In genomic region chr15:84914351-84914750, GRCh38 we compare ENCODE assay signal across 13 cellular contexts. TPM values are rescaled to one million over a fixed set of nuclear protein-coding genes. Genes with fewer than 3 reads are reported as not detected.
DNase-seq lines count a peak whose midpoint lies in the region; ATAC-seq, FAIRE-seq and TF ChIP-seq lines count a peak whose summit lies in the region.
"Had no signal": no experiment of that assay in that cellular context is flagged by ENCODE, and none has a peak within 500 bp of the region (broad histone marks: within the 10 kb centered on the region; RNA-seq: fewer than 3 reads in every experiment).

No MANE protein-coding gene starts in this region.

- H3K4me1 ChIP-seq in right lobe of liver (peaks cover 0 to 35% (median 15%) of the 10 kb centered on the region in 4 donors), thoracic aorta (ENCODE audit: control insufficient read depth in 1 of 2, low read depth in 2 of 2) (peaks cover 45 to 76% of the 10 kb centered on the region in 2 donors)

- H3K36me3 Mint-ChIP-seq in activated naive CD4-positive, alpha-beta T cell treated with anti-CD3 and anti-CD28 coated beads, Interleukin-2, amount 10 ng/mL, durations not matched to agents 7 days and 5 days: peaks cover 2% of the 10 kb centered on the region
- no peaks in the 10 kb centered on the region for H3K36me3 Mint-ChIP-seq in activated naive CD4-positive, alpha-beta T cell treated with anti-CD3 and anti-CD28 coated beads for 36 hours (ENCODE audit: low read depth)
- H3K36me3 Mint-ChIP-seq in activated CD8-positive, alpha-beta T cell treated with anti-CD3 and anti-CD28 coated beads, Interleukin-2, amount 10 ng/mL, durations not matched to agents 7 days and 5 days (ENCODE audit: low read depth): peaks cover 2% of the 10 kb centered on the region
- H3K36me3 Mint-ChIP-seq in activated T-cell treated with anti-CD3 and anti-CD28 coated beads, Interleukin-2, amount 50 U/mL, for 72 hours (ENCODE audit: insufficient read depth in 2 of 2): no peaks in the 10 kb centered on the region
- H3K36me3 Mint-ChIP-seq: naive thymus-derived CD8-positive, alpha-beta T cell had no signal

- POLR2A ChIA-PET in activated CD8-positive, alpha-beta T cell treated with anti-CD3 and anti-CD28 coated beads, Interleukin-2, amount 10 ng/mL, durations not matched to agents 7 days and 5 days (lab: Charles Lee): no interaction called here

- no peak for FAIRE-seq in GM12892 (lab: Jason Lieb, UNC)

- no peak for ATAC-seq in activated CD8-positive, alpha-beta T cell treated with anti-CD3 and anti-CD28 coated beads, Interleukin-2, amount 10 ng/mL, durations not matched to agents 7 days and 5 days
- ATAC-seq in right lobe of liver: no peak
- no peak for ATAC-seq in thoracic aorta (ENCODE audit: insufficient number of reproducible peaks, low FRiP score, low read depth)
- no peak for ATAC-seq in HG03378 (IDR thresholded peaks at IDR 0.05; ENCODE audit: unreplicated experiment)
- ATAC-seq in activated T-cell treated with anti-CD3 and anti-CD28 coated beads, Interleukin-2, amount 50 U/mL, for 72 hours (replicated peaks in 1 of 2): no peak

- H3K27me3 Mint-ChIP-seq in activated naive CD4-positive, alpha-beta T cell treated with anti-CD3 and anti-CD28 coated beads, Interleukin-2, amount 10 ng/mL, durations not matched to agents 7 days and 5 days: peaks cover 20% of the 10 kb centered on the region
- peaks cover 2% of the 10 kb centered on the region for H3K27me3 Mint-ChIP-seq in activated naive CD4-positive, alpha-beta T cell treated with anti-CD3 and anti-CD28 coated beads for 36 hours (ENCODE audit: low read depth)
- H3K27me3 Mint-ChIP-seq in activated CD8-positive, alpha-beta T cell treated with anti-CD3 and anti-CD28 coated beads, Interleukin-2, amount 10 ng/mL, durations not matched to agents 7 days and 5 days (ENCODE audit: low read depth): no peaks in the 10 kb centered on the region
- no peaks in the 10 kb centered on the region for H3K27me3 Mint-ChIP-seq in activated T-cell treated with anti-CD3 and anti-CD28 coated beads, Interleukin-2, amount 50 U/mL, for 72 hours (ENCODE audit: low read depth)

- no peak for TF ChIP-seq CTCF in right lobe of liver (IDR thresholded peaks at IDR 0.05)
- TF ChIP-seq CTCF in thoracic aorta (IDR thresholded peaks at IDR 0.05): no peak

- no peaks in the 10 kb centered on the region for H3K9me3 Mint-ChIP-seq in activated naive CD4-positive, alpha-beta T cell treated with anti-CD3 and anti-CD28 coated beads, Interleukin-2, amount 10 ng/mL, durations not matched to agents 7 days and 5 days
- no peaks in the 10 kb centered on the region for H3K9me3 Mint-ChIP-seq in activated naive CD4-positive, alpha-beta T cell treated with anti-CD3 and anti-CD28 coated beads for 36 hours
- H3K9me3 Mint-ChIP-seq in activated CD8-positive, alpha-beta T cell treated with anti-CD3 and anti-CD28 coated beads, Interleukin-2, amount 10 ng/mL, durations not matched to agents 7 days and 5 days (ENCODE audit: insufficient read depth): no peaks in the 10 kb centered on the region
- no peaks in the 10 kb centered on the region for H3K9me3 Mint-ChIP-seq in activated T-cell treated with anti-CD3 and anti-CD28 coated beads, Interleukin-2, amount 50 U/mL, for 72 hours
- H3K9me3 Mint-ChIP-seq: activated naive CD4-positive, alpha-beta T cell treated with anti-CD3 and anti-CD28 coated beads, Interleukin-2, amount 50 U/mL, for 72 hours; dendritic cell treated with granulocyte-macrophage colony-stimulating factor and Interleukin-4, amounts not matched to agents 40 ng/mL and 50 ng/mL, for 4 days had no signal

- CTCF ChIA-PET in activated naive CD4-positive, alpha-beta T cell treated with anti-CD3 and anti-CD28 coated beads, Interleukin-2, amount 10 ng/mL, durations not matched to agents 7 days and 5 days (lab: Charles Lee): interaction anchor here (1.2 to 1.7 kb wide), 2 partner anchors 12 to 14 kb away, joined by 3 to 5 read pairs; no protein-coding TSS in a partner anchor
- CTCF ChIA-PET in activated naive CD4-positive, alpha-beta T cell treated with anti-CD3 and anti-CD28 coated beads for 36 hours (lab: Charles Lee): interaction anchor here (1.3 kb wide), 1 partner anchor 315 kb away, joined by 3 read pairs; no protein-coding TSS in a partner anchor
- CTCF ChIA-PET in activated CD8-positive, alpha-beta T cell treated with anti-CD3 and anti-CD28 coated beads, Interleukin-2, amount 10 ng/mL, durations not matched to agents 7 days and 5 days (lab: Charles Lee): interaction anchor here (1.4 kb wide), 2 partner anchors 14 to 327 kb away, joined by 3 to 4 read pairs; no protein-coding TSS in a partner anchor

- H3K27ac ChIP-seq in right lobe of liver: peak overlapping the region in 2 of 3 donors; percentile 9 to 86
- peak overlapping the region; percentile 95 to 97 for H3K27ac ChIP-seq in thoracic aorta

- H3K27ac Mint-ChIP-seq in activated naive CD4-positive, alpha-beta T cell treated with anti-CD3 and anti-CD28 coated beads, Interleukin-2, amount 10 ng/mL, durations not matched to agents 7 days and 5 days: no peak overlapping the region
- H3K27ac Mint-ChIP-seq in activated naive CD4-positive, alpha-beta T cell treated with anti-CD3 and anti-CD28 coated beads for 36 hours: no peak overlapping the region
- H3K27ac Mint-ChIP-seq in activated CD8-positive, alpha-beta T cell treated with anti-CD3 and anti-CD28 coated beads, Interleukin-2, amount 10 ng/mL, durations not matched to agents 7 days and 5 days: peak overlapping the region; percentile 90
- no peak overlapping the region for H3K27ac Mint-ChIP-seq in activated T-cell treated with anti-CD3 and anti-CD28 coated beads, Interleukin-2, amount 50 U/mL, for 72 hours
- H3K27ac Mint-ChIP-seq: dendritic cell treated with granulocyte-macrophage colony-stimulating factor and Interleukin-4, amounts not matched to agents 40 ng/mL and 50 ng/mL, for 4 days had no signal

- H3K4me3 Mint-ChIP-seq in activated naive CD4-positive, alpha-beta T cell treated with anti-CD3 and anti-CD28 coated beads, Interleukin-2, amount 10 ng/mL, durations not matched to agents 7 days and 5 days: peak overlapping the region; percentile 67
- no peak overlapping the region for H3K4me3 Mint-ChIP-seq in activated naive CD4-positive, alpha-beta T cell treated with anti-CD3 and anti-CD28 coated beads for 36 hours
- H3K4me3 Mint-ChIP-seq in activated CD8-positive, alpha-beta T cell treated with anti-CD3 and anti-CD28 coated beads, Interleukin-2, amount 10 ng/mL, durations not matched to agents 7 days and 5 days: no peak overlapping the region
- no peak overlapping the region for H3K4me3 Mint-ChIP-seq in activated T-cell treated with anti-CD3 and anti-CD28 coated beads, Interleukin-2, amount 50 U/mL, for 72 hours
- H3K4me3 Mint-ChIP-seq: dendritic cell treated with granulocyte-macrophage colony-stimulating factor and Interleukin-4, amounts not matched to agents 40 ng/mL and 50 ng/mL, for 4 days; naive thymus-derived CD8-positive, alpha-beta T cell had no signal

- intact Hi-C loops in activated naive CD4-positive, alpha-beta T cell treated with anti-CD3 and anti-CD28 coated beads for 36 hours (cut with micrococcal nuclease): loop anchor here (5.0 kb wide), 1 partner anchor 52 kb away; no protein-coding TSS in a partner anchor
- intact Hi-C loops in right lobe of liver (cut with DNase I): no loop called here

- DNase-seq in activated naive CD4-positive, alpha-beta T cell treated with anti-CD3 and anti-CD28 coated beads, Interleukin-2, amount 10 ng/mL, durations not matched to agents 7 days and 5 days: no peak
- no peak for DNase-seq in activated naive CD4-positive, alpha-beta T cell treated with anti-CD3 and anti-CD28 coated beads for 36 hours
- DNase-seq in activated CD8-positive, alpha-beta T cell treated with anti-CD3 and anti-CD28 coated beads, Interleukin-2, amount 10 ng/mL, durations not matched to agents 7 days and 5 days: no peak
- DNase-seq in right lobe of liver (no peak), thoracic aorta (ENCODE audit: low spot score) (no peak), GM12892 (ENCODE audit: insufficient read length) (no peak)
- no peak for DNase-seq in activated T-cell treated with anti-CD3 and anti-CD28 coated beads, Interleukin-2, amount 50 U/mL, for 72 hours
- DNase-seq: naive thymus-derived CD8-positive, alpha-beta T cell had no signal

- 60% methylated on average over 1 of the region's 5 CpGs for WGBS in right lobe of liver (ENCODE audit: insufficient coverage, low coverage, low lambda C conversion rate, missing lambda C conversion rate)

- H3K27me3 ChIP-seq in right lobe of liver (no peaks in the 10 kb centered on the region), thoracic aorta (replicated peaks; ENCODE audit: insufficient read depth) (no peaks in the 10 kb centered on the region)
- H3K27me3 ChIP-seq: Peyer's patch had no signal

- peaks cover 19% of the 10 kb centered on the region for H3K4me1 Mint-ChIP-seq in activated naive CD4-positive, alpha-beta T cell treated with anti-CD3 and anti-CD28 coated beads, Interleukin-2, amount 10 ng/mL, durations not matched to agents 7 days and 5 days
- H3K4me1 Mint-ChIP-seq in activated naive CD4-positive, alpha-beta T cell treated with anti-CD3 and anti-CD28 coated beads for 36 hours (ENCODE audit: low read depth): peaks cover 6% of the 10 kb centered on the region
- H3K4me1 Mint-ChIP-seq in activated CD8-positive, alpha-beta T cell treated with anti-CD3 and anti-CD28 coated beads, Interleukin-2, amount 10 ng/mL, durations not matched to agents 7 days and 5 days (ENCODE audit: low read depth): peaks cover 27% of the 10 kb centered on the region
- peaks cover 18% of the 10 kb centered on the region for H3K4me1 Mint-ChIP-seq in activated T-cell treated with anti-CD3 and anti-CD28 coated beads, Interleukin-2, amount 50 U/mL, for 72 hours (ENCODE audit: low read depth)

- H3K4me3 ChIP-seq in right lobe of liver (no peak overlapping the region), thoracic aorta (no peak overlapping the region)
- H3K4me3 ChIP-seq: Peyer's patch had no signal

- TF ChIP-seq POLR2A in right lobe of liver (IDR thresholded peaks at IDR 0.05) (no peak), GM12892 (IDR thresholded peaks at IDR 0.05; ENCODE audit: low read depth, low read length) (no peak)

- H3K36me3 ChIP-seq in right lobe of liver (peaks cover 0 to 6% (median 0%) of the 10 kb centered on the region in 4 donors), thoracic aorta (no peaks in the 10 kb centered on the region)

- H3K9me3 ChIP-seq in right lobe of liver: no peaks in the 10 kb centered on the region
- no peaks in the 10 kb centered on the region for H3K9me3 ChIP-seq in thoracic aorta
- H3K9me3 ChIP-seq: Peyer's patch had no signal

RNA-seq across cellular contexts. Expression of gene SLC28A1, which starts 29.9 kb away (rescaled TPM):
- total RNA-seq in activated naive CD4-positive, alpha-beta T cell treated with anti-CD3 and anti-CD28 coated beads for 36 hours: not detected
- total RNA-seq in activated CD8-positive, alpha-beta T cell treated with anti-CD3 and anti-CD28 coated beads, Interleukin-2, amount 10 ng/mL, durations not matched to agents 7 days and 5 days: not detected
- total RNA-seq in right lobe of liver (10 to 100 TPM; 33.2 to 75.4 (median 49.9) TPM), thoracic aorta (1 to 10 TPM in 1 of 2 donors, under 1 TPM in 1; 0.41 to 1.6 TPM)
- not detected for total RNA-seq in activated T-cell treated with anti-CD3 and anti-CD28 coated beads, Interleukin-2, amount 50 U/mL, for 72 hours
- polyA plus RNA-seq in GM12892 (2012; ENCODE audit: missing spikeins): not detected
- total RNA-seq: naive thymus-derived CD8-positive, alpha-beta T cell had no signal
- polyA plus RNA-seq: AG04450; naive thymus-derived CD8-positive, alpha-beta T cell had no signal

Comparison
In these comparisons a context has a peak if more than half of its experiments do, and no peak if none do; other contexts are left out.
1. RNA of gene SLC28A1, which starts 29.9 kb away (total RNA-seq): 33.2 to 75.4 TPM in right lobe of liver; 0.41 to 1.6 TPM in thoracic aorta, not detected in activated T-cell treated with anti-CD3 and anti-CD28 coated beads, Interleukin-2, amount 50 U/mL, for 72 hours, not detected in activated CD8-positive, alpha-beta T cell treated with anti-CD3 and anti-CD28 coated beads, Interleukin-2, amount 10 ng/mL, durations not matched to agents 7 days and 5 days and not detected in activated naive CD4-positive, alpha-beta T cell treated with anti-CD3 and anti-CD28 coated beads for 36 hours; every median in the first group is over 10 times any median in the second.